Comparison of ENCODE assay signal across 31 cellular contexts in the genomic region with DNA sequence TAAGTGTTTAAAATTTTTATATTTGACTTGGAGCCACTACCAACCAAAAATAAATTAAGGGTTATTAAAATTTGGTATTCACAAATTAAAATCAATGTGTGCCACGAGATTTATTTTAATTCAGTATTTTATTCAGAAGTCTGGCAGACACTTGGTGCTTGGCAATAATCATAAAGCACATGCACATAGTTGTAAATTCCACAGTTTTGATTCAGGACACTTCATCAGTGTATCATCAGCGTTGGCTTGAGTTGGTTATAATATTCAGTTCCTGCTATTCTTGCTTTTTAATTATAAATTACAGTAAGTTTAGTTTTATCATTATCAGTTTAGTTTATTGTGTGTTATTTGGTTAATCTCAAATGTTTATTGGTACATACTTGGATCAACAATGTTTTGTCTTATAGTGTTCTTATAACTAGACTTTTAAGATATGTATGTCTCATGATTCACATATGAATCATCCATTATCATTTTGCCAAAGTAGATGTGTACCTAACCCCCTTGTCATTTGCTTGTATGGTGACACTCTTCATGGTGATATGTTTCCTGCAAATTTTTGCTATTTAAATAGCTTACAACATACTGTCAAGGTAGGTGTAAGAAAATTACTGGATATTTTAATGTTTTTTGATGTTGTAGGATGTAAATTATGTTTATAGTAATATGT.
DNase-seq lines count a peak whose midpoint lies in the region; ATAC-seq and TF ChIP-seq lines count a peak whose summit lies in the region.
"Had no signal": no experiment of that assay in that cellular context is flagged by ENCODE, and none has a peak within 500 bp of the region (broad histone marks: within the 10 kb centered on the region; RNA-seq: fewer than 3 reads in every experiment).

No MANE protein-coding gene starts in this region.

- no peaks in the 10 kb centered on the region for H3K79me2 ChIP-seq in HCT116 (ENCODE audit: insufficient read depth, low read length)

- BruUV-seq in HCT116 (replicated peaks; lab: Mats Ljungman, UMichigan) = no TSS peak

- RAD21 ChIA-PET in HCT116 (lab: Charles Lee; ENCODE audit: low non-redundant PET in 1 of 2, low total read pairs in 2 of 2, uncharacterized antibody in 2 of 2, unreplicated experiment in 2 of 2) = no interaction called here

- H4K20me1 ChIP-seq in HCT116 (ENCODE audit: insufficient read depth) = peaks cover 3% of the 10 kb centered on the region; the same call in 1 of the 2 replicates
- H4K20me1 ChIP-seq: BLaER1 treated with 17β-estradiol and CSF1 and Interleukin-3, amounts not matched to agents 10 nM and 100 nM had no signal

- no peak overlapping the region for H2AFZ ChIP-seq in HCT116 (ENCODE audit: low read depth, low read length, poor library complexity, severe bottlenecking)

- H3K36me3 ChIP-seq in HCT116 (ENCODE audit: control insufficient read depth in 1 of 2, insufficient read depth in 2 of 2, low read length in 2 of 2) (no peaks in the 10 kb centered on the region), RWPE2 (ENCODE audit: low read depth) (no peaks in the 10 kb centered on the region)
- H3K36me3 ChIP-seq: esophagus muscularis mucosa, gastrocnemius medialis, tibial nerve had no signal

- ATAC-seq in HCT116 (no peak; the same call in 1 of the 2 replicates), RWPE2 (ENCODE audit: low read depth) (peak; percentile 57; the same call in 2 of the 3 replicates), GM18520 (IDR thresholded peaks at IDR 0.05; ENCODE audit: unreplicated experiment) (no peak)
- ATAC-seq: gastrocnemius medialis; naive thymus-derived CD8-positive, alpha-beta T cell; psoas muscle; sciatic nerve had no signal

- DNase-seq in AG20443 (ENCODE audit: low spot score) = peak; percentile 27
- DNase-seq in HCT116 (ENCODE audit: low read depth, low spot score) = no peak
- no peak for DNase-seq in RWPE2 (ENCODE audit: low spot score)
- DNase-seq in fibroblast of the aortic adventitia (ENCODE audit: low read depth) = peak; percentile 50
- no peak for DNase-seq in Ammon's horn (ENCODE audit: low spot score)
- DNase-seq in activated naive CD4-positive, alpha-beta T cell (lab: John Stamatoyannopoulos, UW) = no peak
- DNase-seq in 8988T = no peak
- DNase-seq: activated CD4-positive, alpha-beta T cell treated with anti-CD3 and anti-CD28 coated beads, Interleukin-2, amount 10 ng/mL, durations not matched to agents 24 days and 14 days; activated CD8-positive, alpha-beta memory T cell treated with anti-CD3 and anti-CD28 coated beads for 24 hours; activated gamma-delta T cell; activated naive CD8-positive, alpha-beta T cell treated with anti-CD3 and anti-CD28 coated beads, Interleukin-2, amount 10 ng/mL, durations not matched to agents 7 days and 5 days; activated T-cell treated with anti-CD3 and anti-CD28 coated beads for 4 hours; caudate nucleus; COR-L47; gastrocnemius medialis; naive thymus-derived CD8-positive, alpha-beta T cell; NCI-H2029; NCI-H524 treated with DMSO at 0.1 percent for 48 hours; nucleus accumbens; OCI-M1; psoas muscle; Right ventricle myocardium superior; stimulated activated CD4-positive, alpha-beta T cell treated with anti-CD3 and anti-CD28 coated beads, Interleukin-4, amount 100 ng/mL, for 24 hours had no signal

- H3K9me2 ChIP-seq in HCT116 (ENCODE audit: insufficient read depth) = no peaks in the 10 kb centered on the region

- H3K27ac ChIP-seq in HCT116 (ENCODE audit: low read depth, low read length) (no peak overlapping the region), RWPE2 (ENCODE audit: poor library complexity, severe bottlenecking) (no peak overlapping the region)
- H3K27ac ChIP-seq: ascending aorta; BLaER1 treated with 17β-estradiol and CSF1 and Interleukin-3, amounts not matched to agents 10 nM and 100 nM; esophagus muscularis mucosa; gastrocnemius medialis; KMS-11; psoas muscle; tibial nerve had no signal

- intact Hi-C loops in HCT116 (cut with micrococcal nuclease) = no loop called here

- H3K4me2 ChIP-seq in HCT116 (ENCODE audit: low read length) = peak overlapping the region; percentile 3; the same call in 1 of the 2 replicates
- H3K4me2 ChIP-seq: KMS-11 had no signal

- no peak for TF ChIP-seq RAD21 in HCT116 (IDR thresholded peaks at IDR 0.05; ENCODE audit: low read depth)

- H3K4me3 ChIP-seq in HCT116 (replicated peaks in 1 of 2; ENCODE audit: low read depth in 1 of 2, low read length in 2 of 2) (no peak overlapping the region), RWPE2 (ENCODE audit: severe bottlenecking) (no peak overlapping the region), fibroblast of the aortic adventitia (ENCODE audit: low read depth, low read length) (no peak overlapping the region)
- H3K4me3 ChIP-seq: ascending aorta; BLaER1 treated with 17β-estradiol and CSF1 and Interleukin-3, amounts not matched to agents 10 nM and 100 nM; esophagus muscularis mucosa; gastrocnemius medialis; lung; psoas muscle; tibial nerve had no signal

- H3K27me3 ChIP-seq in HCT116 (ENCODE audit: insufficient read depth, low read length) = no peaks in the 10 kb centered on the region
- H3K27me3 ChIP-seq in RWPE2 (ENCODE audit: insufficient read depth, poor library complexity, severe bottlenecking) = no peaks in the 10 kb centered on the region
- H3K27me3 ChIP-seq: ascending aorta; BLaER1 treated with 17β-estradiol and CSF1 and Interleukin-3, amounts not matched to agents 10 nM and 100 nM; esophagus muscularis mucosa; gastrocnemius medialis; tibial nerve had no signal

- CTCF ChIA-PET in HCT116 (lab: Charles Lee) = no interaction called here

- H3K9ac ChIP-seq in HCT116 (ENCODE audit: low read length) = no peak overlapping the region
- H3K9ac ChIP-seq: BLaER1 treated with 17β-estradiol and CSF1 and Interleukin-3, amounts not matched to agents 10 nM and 100 nM; KMS-11 had no signal

- TF ChIP-seq CTCF in HCT116 (IDR thresholded peaks at IDR 0.05 in 2 of 3, conservative IDR thresholded peaks at IDR 0.05 in 1 of 3; ENCODE audit: borderline replicate concordance in 1 of 3, insufficient read depth in 1 of 3, low read depth in 2 of 3, low read length in 2 of 3) (no peak), RWPE2 (IDR thresholded peaks at IDR 0.05; ENCODE audit: poor library complexity, severe bottlenecking) (no peak), fibroblast of the aortic adventitia (IDR thresholded peaks at IDR 0.05; ENCODE audit: insufficient read depth, low read length) (no peak)

- H3K9me3 ChIP-seq in HCT116 (ENCODE audit: control insufficient read depth in 1 of 2, insufficient read depth in 1 of 2, low read depth in 1 of 2, low read length in 2 of 2) (no peaks in the 10 kb centered on the region), RWPE2 (ENCODE audit: severe bottlenecking) (no peaks in the 10 kb centered on the region)
- H3K9me3 ChIP-seq: ascending aorta, esophagus muscularis mucosa, gastrocnemius medialis, psoas muscle, tibial nerve had no signal

- H3K4me1 ChIP-seq in HCT116 (ENCODE audit: control insufficient read depth in 1 of 2, insufficient read depth in 2 of 2, low read length in 2 of 2) = peaks cover 0 to 12% of the 10 kb centered on the region in 2 experiments; a peak in 2 of 4 replicates
- H3K4me1 ChIP-seq in RWPE2 (ENCODE audit: insufficient read depth, poor library complexity, severe bottlenecking) = peaks cover 12% of the 10 kb centered on the region
- H3K4me1 ChIP-seq: ascending aorta, tibial nerve had no signal

- POLR2A ChIA-PET in HCT116 (lab: Charles Lee) = no interaction called here

- no peak for TF ChIP-seq POLR2A in HCT116 (IDR thresholded peaks at IDR 0.05; ENCODE audit: borderline replicate concordance, extremely low read depth, insufficient read depth, insufficient read length)

TF ChIP-seq in HCT116, 20 proteins besides CTCF, POLR2A, EP300 and RAD21:
- TF ChIP-seq SP1 (IDR thresholded peaks at IDR 0.05; ENCODE audit: low read depth) (no peak), FOSL1 (IDR thresholded peaks at IDR 0.05; ENCODE audit: low read depth) (peak; percentile 39), CEBPB (IDR thresholded peaks at IDR 0.05; ENCODE audit: low read depth) (no peak)

Comparison
In these comparisons a context has a peak if more than half of its experiments do, and no peak if none do; other contexts are left out.
1. DNase-seq: peak in AG20443 (single experiment) and fibroblast of the aortic adventitia (single experiment); none in HCT116 (single experiment), RWPE2 (single experiment), Ammon's horn (single experiment), activated naive CD4-positive, alpha-beta T cell (0 of 4) and 8988T (single experiment).